Comparison of ENCODE assay signal across 35 cellular contexts in genomic region chr16:2705351-2705750, GRCh38.
"Had no signal": no experiment of that assay in that cellular context is flagged by ENCODE, and none has a peak within 500 bp of the region (broad histone marks: within the 10 kb centered on the region; RNA-seq: fewer than 3 reads in every experiment).

No MANE protein-coding gene starts in this region.

- DNase-seq: Karpas-422, Kasumi-1, KG1, MG63, MM.1S, MV-4-11, NCI-H1048, NCI-H1092, NCI-H1092 treated with DMSO at 0.1 percent for 48 hours, NCI-H1105, NCI-H1105 treated with DMSO at 0.1 percent for 48 hours, NCI-H1417, NCI-H1417 treated with DMSO at 0.1 percent for 48 hours, NCI-H1436, NCI-H1436 treated with DMSO at 0.1 percent for 48 hours, NCI-H146, NCI-H1694, NCI-H1694 treated with DMSO at 0.1 percent for 48 hours, NCI-H187, NCI-H187 treated with DMSO at 0.1 percent for 48 hours, NCI-H1930, NCI-H2029, NCI-H2029 treated with DMSO at 0.1 percent for 48 hours, NCI-H2081, NCI-H2081 treated with DMSO at 0.1 percent for 48 hours, NCI-H2107, NCI-H2171, NCI-H2171 treated with DMSO at 0.1 percent for 48 hours, NCI-H2227 treated with DMSO at 0.1 percent for 48 hours, NCI-H226, NCI-H345, NCI-H446, NCI-H446 treated with DMSO at 0.1 percent for 48 hours, NCI-H510A had no signal

- H3K4me2 ChIP-seq: KMS-11 had no signal

- H3K4me3 ChIP-seq: MG63 had no signal

- H3K27ac ChIP-seq: KMS-11 had no signal

- H3K27me3 ChIP-seq: MG63 had no signal

- H3K9me3 ChIP-seq: MG63 had no signal

- H3K9ac ChIP-seq: KMS-11 had no signal
